ENCODE assay signal across 10 cellular contexts in the genomic region with DNA sequence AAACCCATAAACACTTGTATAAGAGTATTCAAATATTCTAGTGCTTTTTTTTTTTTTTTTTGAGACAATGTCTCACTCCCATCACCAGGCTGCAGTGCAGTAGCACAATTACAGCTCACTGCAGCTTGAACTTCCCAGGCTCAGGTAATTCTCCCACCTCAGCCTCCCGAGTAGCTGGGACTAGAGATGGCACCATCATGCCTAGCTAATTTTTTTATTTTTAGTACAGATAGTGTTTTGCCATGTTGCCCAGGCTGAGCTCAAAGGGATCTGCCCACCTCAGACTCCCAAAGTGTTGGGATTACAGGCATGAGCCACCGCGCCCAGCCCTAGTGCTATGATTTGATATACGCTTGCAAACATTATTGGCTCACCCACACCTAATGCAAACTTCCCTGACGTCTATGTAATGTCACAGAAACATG. TPM values are rescaled to one million over a fixed set of nuclear protein-coding genes. Genes with fewer than 3 reads are reported as not detected.
DNase-seq lines count a peak whose midpoint lies in the region; ATAC-seq and TF ChIP-seq lines count a peak whose summit lies in the region.
"Had no signal": no experiment of that assay in that cellular context is flagged by ENCODE, and none has a peak within 500 bp of the region (broad histone marks: within the 10 kb centered on the region; RNA-seq: fewer than 3 reads in every experiment).

No MANE protein-coding gene starts in this region.

- no peak overlapping the region for H3K27ac ChIP-seq in HEK293 (ENCODE audit: extremely low read depth, low read depth, low read length)

- DNase-seq in AG09319 (ENCODE audit: extremely low read depth, low read depth) = no peak
- no peak for DNase-seq in activated naive CD8-positive, alpha-beta T cell treated with anti-CD3 and anti-CD28 coated beads, Interleukin-2, amount 50 U/mL, for 24 hours
- peak; percentile 47 for DNase-seq in kidney glomerular epithelial cell (lab: John Stamatoyannopoulos, UW)
- DNase-seq in NCI-H1436 treated with DMSO at 0.1 percent for 48 hours (lab: John Stamatoyannopoulos, UW) = no peak
- no peak for DNase-seq in NCI-H524 (lab: John Stamatoyannopoulos, UW)
- DNase-seq in CD14-positive monocyte (ENCODE audit: low spot score) = no peak
- DNase-seq: GF-D8 had no signal

- H3K9me3 Mint-ChIP-seq in activated naive CD8-positive, alpha-beta T cell treated with anti-CD3 and anti-CD28 coated beads, Interleukin-2, amount 50 U/mL, for 24 hours = no peaks in the 10 kb centered on the region
- H3K9me3 Mint-ChIP-seq in CD14-positive monocyte = peaks cover 0 to 3% (median 0%) of the 10 kb centered on the region in 7 donors
- H3K9me3 Mint-ChIP-seq: IgD-negative memory B cell had no signal

- H3K27ac Mint-ChIP-seq in activated naive CD8-positive, alpha-beta T cell treated with anti-CD3 and anti-CD28 coated beads, Interleukin-2, amount 50 U/mL, for 24 hours = peak overlapping the region; percentile 64
- peak overlapping the region in 2 of 7 donors; percentile 56 to 60 for H3K27ac Mint-ChIP-seq in CD14-positive monocyte

- H3K36me3 ChIP-seq in HEK293 (ENCODE audit: control insufficient read depth in 2 of 2, insufficient read depth in 1 of 2, low read length in 2 of 2) = peaks cover 0 to 4% of the 10 kb centered on the region in 2 experiments

- no peaks in the 10 kb centered on the region for H3K4me1 ChIP-seq in HEK293 (ENCODE audit: control insufficient read depth, insufficient read depth, low read length)

- CTCF ChIA-PET in HEK293 (lab: Yijun Ruan, JAX) = interaction anchor here (0.7 to 2.8 kb wide), 8 partner anchors 9 to 282 kb away, joined by 3 to 19 read pairs (median 4); no protein-coding TSS in a partner anchor

- H3K4me1 Mint-ChIP-seq in activated naive CD8-positive, alpha-beta T cell treated with anti-CD3 and anti-CD28 coated beads, Interleukin-2, amount 50 U/mL, for 24 hours = peaks cover 64% of the 10 kb centered on the region
- H3K4me1 Mint-ChIP-seq in CD14-positive monocyte = peaks cover 29% of the 10 kb centered on the region

- ATAC-seq in activated naive CD8-positive, alpha-beta T cell treated with anti-CD3 and anti-CD28 coated beads, Interleukin-2, amount 50 U/mL, for 24 hours = no peak
- no peak for ATAC-seq in HG03460 (IDR thresholded peaks at IDR 0.05; ENCODE audit: unreplicated experiment)

- POLR2A ChIA-PET in HEK293 (lab: Yijun Ruan, JAX) = interaction anchor here (0.6 kb wide), 1 partner anchor 47 kb away, joined by 8 read pairs; no protein-coding TSS in a partner anchor

- no peak overlapping the region for H3K4me3 ChIP-seq in HEK293 (ENCODE audit: low read depth, low read length)

- H3K9me3 ChIP-seq in HEK293 (ENCODE audit: control insufficient read depth, insufficient read depth, low read depth, low read length) = no peaks in the 10 kb centered on the region

- TF ChIP-seq CTCF in AG09319 (IDR thresholded peaks at IDR 0.05; ENCODE audit: low read depth, low read length) (peak; percentile 11), HEK293 (tag by site-specific recombination; IDR thresholded peaks at IDR 0.05) (no peak), CD14-positive monocyte (IDR thresholded peaks at IDR 0.05) (no peak)

- peak overlapping the region; percentile 36 for H3K4me3 Mint-ChIP-seq in activated naive CD8-positive, alpha-beta T cell treated with anti-CD3 and anti-CD28 coated beads, Interleukin-2, amount 50 U/mL, for 24 hours
- no peak overlapping the region for H3K4me3 Mint-ChIP-seq in CD14-positive monocyte
- H3K4me3 Mint-ChIP-seq: IgD-negative memory B cell had no signal

- intact Hi-C loops in CD14-positive monocyte (cut with micrococcal nuclease) = no loop called here

- H3K27me3 Mint-ChIP-seq in activated naive CD8-positive, alpha-beta T cell treated with anti-CD3 and anti-CD28 coated beads, Interleukin-2, amount 50 U/mL, for 24 hours = no peaks in the 10 kb centered on the region
- no peaks in the 10 kb centered on the region for H3K27me3 Mint-ChIP-seq in CD14-positive monocyte (ENCODE audit: low read depth in 3 of 3)
- H3K27me3 Mint-ChIP-seq: IgD-negative memory B cell had no signal

- H3K36me3 Mint-ChIP-seq in activated naive CD8-positive, alpha-beta T cell treated with anti-CD3 and anti-CD28 coated beads, Interleukin-2, amount 50 U/mL, for 24 hours (ENCODE audit: low read depth) = peaks cover 44% of the 10 kb centered on the region
- H3K36me3 Mint-ChIP-seq in CD14-positive monocyte = peaks cover 37 to 39% of the 10 kb centered on the region in 2 donors

TF ChIP-seq in HEK293, 187 proteins besides CTCF, POLR2A, EP300 and RAD21:
- TF ChIP-seq ZNF48 (tag by site-specific recombination; IDR thresholded peaks at IDR 0.05) (no peak), ZNF654 (tag by site-specific recombination; IDR thresholded peaks at IDR 0.05; ENCODE audit: low read depth) (peak; percentile 21; the same call in 1 of the 2 replicates), WT1 (tag by site-specific recombination; IDR thresholded peaks at IDR 0.05) (no peak)
- TF ChIP-seq, protein P1, sequence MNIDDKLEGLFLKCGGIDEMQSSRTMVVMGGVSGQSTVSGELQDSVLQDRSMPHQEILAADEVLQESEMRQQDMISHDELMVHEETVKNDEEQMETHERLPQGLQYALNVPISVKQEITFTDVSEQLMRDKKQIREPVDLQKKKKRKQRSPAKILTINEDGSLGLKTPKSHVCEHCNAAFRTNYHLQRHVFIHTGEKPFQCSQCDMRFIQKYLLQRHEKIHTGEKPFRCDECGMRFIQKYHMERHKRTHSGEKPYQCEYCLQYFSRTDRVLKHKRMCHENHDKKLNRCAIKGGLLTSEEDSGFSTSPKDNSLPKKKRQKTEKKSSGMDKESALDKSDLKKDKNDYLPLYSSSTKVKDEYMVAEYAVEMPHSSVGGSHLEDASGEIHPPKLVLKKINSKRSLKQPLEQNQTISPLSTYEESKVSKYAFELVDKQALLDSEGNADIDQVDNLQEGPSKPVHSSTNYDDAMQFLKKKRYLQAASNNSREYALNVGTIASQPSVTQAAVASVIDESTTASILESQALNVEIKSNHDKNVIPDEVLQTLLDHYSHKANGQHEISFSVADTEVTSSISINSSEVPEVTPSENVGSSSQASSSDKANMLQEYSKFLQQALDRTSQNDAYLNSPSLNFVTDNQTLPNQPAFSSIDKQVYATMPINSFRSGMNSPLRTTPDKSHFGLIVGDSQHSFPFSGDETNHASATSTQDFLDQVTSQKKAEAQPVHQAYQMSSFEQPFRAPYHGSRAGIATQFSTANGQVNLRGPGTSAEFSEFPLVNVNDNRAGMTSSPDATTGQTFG (tag by site-specific recombination; IDR thresholded peaks at IDR 0.05; ENCODE audit: borderline replicate concordance) = no peak

RNA-seq across cellular contexts. Expression of gene IL6ST, which starts 11.8 kb away (rescaled TPM):
- polyA plus RNA-seq in CD14-positive monocyte = 10 to 100 TPM; 25.7 to 28.7 TPM
